Comparison of ENCODE assay signal across 1 cellular context in the genomic region with DNA sequence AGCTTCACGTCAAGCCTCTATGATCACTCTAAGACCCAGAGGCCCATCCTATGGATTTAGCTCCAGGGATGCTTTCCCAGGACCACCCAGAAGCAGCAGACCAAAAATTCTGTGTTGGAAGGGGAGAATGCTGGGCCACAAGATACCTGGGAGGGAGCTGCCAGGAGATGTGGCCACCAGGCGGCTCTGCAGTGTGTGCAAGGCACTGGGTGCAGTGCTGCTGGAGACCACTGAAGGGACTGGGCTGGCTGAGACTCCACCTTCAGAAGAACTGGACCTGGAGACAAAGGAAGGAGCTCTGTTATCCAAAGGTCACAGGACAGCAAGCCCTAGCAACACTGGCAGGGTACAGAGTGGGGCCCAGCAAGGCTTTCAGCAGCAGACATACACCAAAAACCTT.
TF ChIP-seq lines count a peak whose summit lies in the region.

No MANE protein-coding gene starts in this region.

TF ChIP-seq in H1, 55 proteins besides CTCF, POLR2A, EP300 and RAD21:
- TF ChIP-seq, protein P1, sequence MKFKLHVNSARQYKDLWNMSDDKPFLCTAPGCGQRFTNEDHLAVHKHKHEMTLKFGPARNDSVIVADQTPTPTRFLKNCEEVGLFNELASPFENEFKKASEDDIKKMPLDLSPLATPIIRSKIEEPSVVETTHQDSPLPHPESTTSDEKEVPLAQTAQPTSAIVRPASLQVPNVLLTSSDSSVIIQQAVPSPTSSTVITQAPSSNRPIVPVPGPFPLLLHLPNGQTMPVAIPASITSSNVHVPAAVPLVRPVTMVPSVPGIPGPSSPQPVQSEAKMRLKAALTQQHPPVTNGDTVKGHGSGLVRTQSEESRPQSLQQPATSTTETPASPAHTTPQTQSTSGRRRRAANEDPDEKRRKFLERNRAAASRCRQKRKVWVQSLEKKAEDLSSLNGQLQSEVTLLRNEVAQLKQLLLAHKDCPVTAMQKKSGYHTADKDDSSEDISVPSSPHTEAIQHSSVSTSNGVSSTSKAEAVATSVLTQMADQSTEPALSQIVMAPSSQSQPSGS (IDR thresholded peaks at IDR 0.05; ENCODE audit: low read length): no peak
- no peak for TF ChIP-seq SUZ12 (IDR thresholded peaks at IDR 0.05; ENCODE audit: low read length)
- no peak for TF ChIP-seq POLR2AphosphoS5 (IDR thresholded peaks at IDR 0.05; ENCODE audit: low read depth, low read length)
- TF ChIP-seq KDM5A (IDR thresholded peaks at IDR 0.05; ENCODE audit: low read length): no peak
- TF ChIP-seq GTF2F1 (IDR thresholded peaks at IDR 0.05; ENCODE audit: borderline replicate concordance, low read depth, low read length): no peak
